Comparison of ENCODE assay signal across 8 cellular contexts in genomic region chr11:77113382-77114088, GRCh38. TPM values are rescaled to one million over a fixed set of nuclear protein-coding genes. Genes with fewer than 3 reads are reported as not detected.
DNase-seq lines count a peak whose midpoint lies in the region; ATAC-seq and TF ChIP-seq lines count a peak whose summit lies in the region.

No MANE protein-coding gene starts in this region.

- DNase-seq in NCI-H82 (lab: John Stamatoyannopoulos, UW) (peak; percentile 59), NCI-H82 treated with DMSO at 0.1 percent for 48 hours (lab: John Stamatoyannopoulos, UW; ENCODE audit: unreplicated experiment) (no peak), KBM-7 (peak; percentile 47), left lobe of liver (ENCODE audit: low spot score) (no peak), gastrocnemius medialis (no peak)
- DNase-seq in activated naive CD8-positive, alpha-beta T cell treated with anti-CD3 and anti-CD28 coated beads, Interleukin-2, amount 50 U/mL, for 24 hours, result peak; percentile 29

- H3K36me3 ChIP-seq in gastrocnemius medialis, result no peaks in the 10 kb centered on the region

- H3K9me3 Mint-ChIP-seq in activated naive CD8-positive, alpha-beta T cell treated with anti-CD3 and anti-CD28 coated beads, Interleukin-2, amount 50 U/mL, for 24 hours, result no peaks in the 10 kb centered on the region

- no peaks in the 10 kb centered on the region for H3K9me3 ChIP-seq in gastrocnemius medialis

- H3K4me1 ChIP-seq in gastrocnemius medialis, result no peaks in the 10 kb centered on the region

- H3K36me3 Mint-ChIP-seq in activated naive CD8-positive, alpha-beta T cell treated with anti-CD3 and anti-CD28 coated beads, Interleukin-2, amount 50 U/mL, for 24 hours (ENCODE audit: low read depth), result no peaks in the 10 kb centered on the region

- TF ChIP-seq POLR2A in gastrocnemius medialis (IDR thresholded peaks at IDR 0.05), result no peak

- no peak overlapping the region for H3K4me3 ChIP-seq in gastrocnemius medialis

- no peak overlapping the region for H3K4me3 Mint-ChIP-seq in activated naive CD8-positive, alpha-beta T cell treated with anti-CD3 and anti-CD28 coated beads, Interleukin-2, amount 50 U/mL, for 24 hours

- H3K27me3 ChIP-seq in gastrocnemius medialis, result no peaks in the 10 kb centered on the region

- no peaks in the 10 kb centered on the region for H3K27me3 Mint-ChIP-seq in activated naive CD8-positive, alpha-beta T cell treated with anti-CD3 and anti-CD28 coated beads, Interleukin-2, amount 50 U/mL, for 24 hours

- in situ Hi-C loops in KBM-7 (cut with MboI; ENCODE audit: low pct_unique_long_range_greater_than_20kb, low sequenced_read_pairs), result no loop called here
- in situ Hi-C loops in gastrocnemius medialis (cut with MboI; ENCODE audit: low sequenced_read_pairs in 4 of 4), result no loop called here

- peak in 2 of 5 experiments; percentile 26 to 32 for TF ChIP-seq CTCF in gastrocnemius medialis (IDR thresholded peaks at IDR 0.05 in 4 of 5, conservative IDR thresholded peaks at IDR 0.05 in 1 of 5)

- intact Hi-C loops in gastrocnemius medialis (cut with DNase I; ENCODE audit: low total_unique reads), result no loop called here

- ATAC-seq in activated naive CD8-positive, alpha-beta T cell treated with anti-CD3 and anti-CD28 coated beads, Interleukin-2, amount 50 U/mL, for 24 hours, result no peak
- ATAC-seq in left lobe of liver, result peak; percentile 52
- no peak for ATAC-seq in GM21576 (IDR thresholded peaks at IDR 0.05; ENCODE audit: unreplicated experiment)
- ATAC-seq in gastrocnemius medialis, result no peak
- no peak for ATAC-seq in HG03354 (IDR thresholded peaks at IDR 0.05; ENCODE audit: poor library complexity, severe bottlenecking, unreplicated experiment)

- no peaks in the 10 kb centered on the region for H3K4me1 Mint-ChIP-seq in activated naive CD8-positive, alpha-beta T cell treated with anti-CD3 and anti-CD28 coated beads, Interleukin-2, amount 50 U/mL, for 24 hours

- H3K27ac Mint-ChIP-seq in activated naive CD8-positive, alpha-beta T cell treated with anti-CD3 and anti-CD28 coated beads, Interleukin-2, amount 50 U/mL, for 24 hours, result no peak overlapping the region

- H3K27ac ChIP-seq in gastrocnemius medialis, result no peak overlapping the region

RNA-seq across cellular contexts. Expression of gene OMP, which starts 10.9 kb away (rescaled TPM):
- total RNA-seq in left lobe of liver, result 3.4 TPM
- total RNA-seq in gastrocnemius medialis, result not detected

RNA-seq across cellular contexts. Expression of gene MYO7A, which starts 14.5 kb away (rescaled TPM):
- total RNA-seq in left lobe of liver (38.5 TPM), gastrocnemius medialis (1 to 10 TPM; 1.6 to 3.5 (median 2.1) TPM)

RNA-seq across cellular contexts. Expression of gene CAPN5, which starts 46.8 kb away (rescaled TPM):
- total RNA-seq in left lobe of liver (78.1 TPM), gastrocnemius medialis (10 to 100 TPM in 1 of 4 donors, 1 to 10 TPM in 1, under 1 TPM in 2; 0.58 to 12.4 (median 1.5) TPM)

Comparison
In these comparisons a context has a peak if more than half of its experiments do, and no peak if none do; other contexts are left out.
1. DNase-seq: peak in NCI-H82 (single experiment), KBM-7 (single experiment) and activated naive CD8-positive, alpha-beta T cell treated with anti-CD3 and anti-CD28 coated beads, Interleukin-2, amount 50 U/mL, for 24 hours (single experiment); none in NCI-H82 treated with DMSO at 0.1 percent for 48 hours (single experiment), left lobe of liver (single experiment) and gastrocnemius medialis (0 of 2).